Comparison of ENCODE assay signal across 15 cellular contexts in genomic region chr5:57327934-57328333, GRCh38.
DNase-seq lines count a peak whose midpoint lies in the region; ATAC-seq and TF ChIP-seq lines count a peak whose summit lies in the region.
"Had no signal": no experiment of that assay in that cellular context is flagged by ENCODE, and none has a peak within 500 bp of the region (broad histone marks: within the 10 kb centered on the region; RNA-seq: fewer than 3 reads in every experiment).

No MANE protein-coding gene starts in this region.

- no peaks in the 10 kb centered on the region for H3K27me3 ChIP-seq in hepatocyte
- no peaks in the 10 kb centered on the region for H3K27me3 ChIP-seq in upper lobe of right lung
- H3K27me3 ChIP-seq in WERI-Rb-1 (ENCODE audit: insufficient read depth, low read depth, severe bottlenecking): no peaks in the 10 kb centered on the region
- no peaks in the 10 kb centered on the region for H3K27me3 ChIP-seq in right atrium auricular region

- no peak for DNase-seq in activated naive CD4-positive, alpha-beta T cell treated with anti-CD3 and anti-CD28 coated beads, Interleukin-2, amount 50 U/mL, for 72 hours (ENCODE audit: low spot score in 2 of 2)
- no peak for DNase-seq in activated naive CD4-positive, alpha-beta T cell treated with anti-CD3 and anti-CD28 coated beads, Interleukin-2, amount 50 U/mL, for 16 hours
- peak; percentile 74 for DNase-seq in hepatocyte (ENCODE audit: low spot score)
- DNase-seq in upper lobe of right lung: no peak
- DNase-seq in WERI-Rb-1: no peak
- no peak for DNase-seq in right atrium auricular region (ENCODE audit: low spot score)
- DNase-seq: activated T-cell treated with anti-CD3 and anti-CD28 coated beads for 4 hours, DMS153, endodermal cell, lower lobe of right lung, NCI-H1048, occipital lobe, SHP77 had no signal

- no peak overlapping the region for H2AFZ ChIP-seq in hepatocyte

- no peaks in the 10 kb centered on the region for H4K20me1 ChIP-seq in hepatocyte (ENCODE audit: insufficient read depth, poor library complexity, severe bottlenecking)

- H3K79me2 ChIP-seq in hepatocyte: no peaks in the 10 kb centered on the region

- intact Hi-C loops in upper lobe of right lung (cut with DNase I): no loop called here

- H3K27me3 Mint-ChIP-seq in activated T-helper 17 cell treated with anti-CD3 and anti-CD28 coated beads, Interleukin-2, amount 50 U/mL, for 72 hours: peaks cover 9% of the 10 kb centered on the region

- 38% methylated on average over 1 of the region's 1 CpG for WGBS in hepatocyte (ENCODE audit: low lambda C conversion rate, missing lambda C conversion rate)

- ATAC-seq in activated naive CD4-positive, alpha-beta T cell treated with anti-CD3 and anti-CD28 coated beads, Interleukin-2, amount 50 U/mL, for 72 hours: peak; percentile 61 to 96
- peak; percentile 83 for ATAC-seq in activated T-helper 17 cell treated with anti-CD3 and anti-CD28 coated beads, Interleukin-2, amount 50 U/mL, for 72 hours (replicated peaks)
- peak; percentile 28 for ATAC-seq in upper lobe of right lung
- no peak for ATAC-seq in HG03095 (IDR thresholded peaks at IDR 0.05; ENCODE audit: unreplicated experiment)
- ATAC-seq: lower lobe of right lung had no signal

- H3K27ac ChIP-seq in hepatocyte: peak overlapping the region; percentile 77
- H3K27ac ChIP-seq in upper lobe of right lung: no peak overlapping the region
- H3K27ac ChIP-seq in WERI-Rb-1: no peak overlapping the region
- no peak overlapping the region for H3K27ac ChIP-seq in right atrium auricular region
- H3K27ac ChIP-seq: lower lobe of right lung had no signal

- no peak for TF ChIP-seq CTCF in hepatocyte (IDR thresholded peaks at IDR 0.05; ENCODE audit: poor library complexity)
- TF ChIP-seq CTCF in upper lobe of right lung (IDR thresholded peaks at IDR 0.05): no peak
- TF ChIP-seq CTCF in WERI-Rb-1 (IDR thresholded peaks at IDR 0.05; ENCODE audit: low read depth, low read length): no peak
- TF ChIP-seq CTCF in right atrium auricular region (IDR thresholded peaks at IDR 0.05): no peak

- H3K4me1 Mint-ChIP-seq in activated T-helper 17 cell treated with anti-CD3 and anti-CD28 coated beads, Interleukin-2, amount 50 U/mL, for 72 hours: peaks cover 14% of the 10 kb centered on the region
- H3K4me1 Mint-ChIP-seq: endodermal cell had no signal

- H3K27ac Mint-ChIP-seq in activated naive CD4-positive, alpha-beta T cell treated with anti-CD3 and anti-CD28 coated beads, Interleukin-2, amount 50 U/mL, for 72 hours: no peak overlapping the region
- H3K27ac Mint-ChIP-seq in activated T-helper 17 cell treated with anti-CD3 and anti-CD28 coated beads, Interleukin-2, amount 50 U/mL, for 72 hours: peak overlapping the region; percentile 29
- H3K27ac Mint-ChIP-seq: endodermal cell had no signal

- no peaks in the 10 kb centered on the region for H3K9me2 ChIP-seq in hepatocyte (replicated peaks; ENCODE audit: insufficient read depth)

- no peak overlapping the region for H3K4me3 Mint-ChIP-seq in activated T-helper 17 cell treated with anti-CD3 and anti-CD28 coated beads, Interleukin-2, amount 50 U/mL, for 72 hours
- H3K4me3 Mint-ChIP-seq: endodermal cell had no signal

- H3K9me3 ChIP-seq in hepatocyte (ENCODE audit: low read depth): no peaks in the 10 kb centered on the region
- H3K9me3 ChIP-seq in upper lobe of right lung: no peaks in the 10 kb centered on the region
- H3K9me3 ChIP-seq in WERI-Rb-1 (ENCODE audit: severe bottlenecking): no peaks in the 10 kb centered on the region
- H3K9me3 ChIP-seq in right atrium auricular region: no peaks in the 10 kb centered on the region
- H3K9me3 ChIP-seq: lower lobe of right lung had no signal

- H3K4me3 ChIP-seq in hepatocyte (no peak overlapping the region), upper lobe of right lung (no peak overlapping the region), WERI-Rb-1 (ENCODE audit: low read depth, low read length) (no peak overlapping the region), right atrium auricular region (no peak overlapping the region)
- H3K4me3 ChIP-seq: lower lobe of right lung had no signal

- H3K36me3 ChIP-seq in hepatocyte (replicated peaks; ENCODE audit: insufficient read depth, low read depth) (no peaks in the 10 kb centered on the region), upper lobe of right lung (no peaks in the 10 kb centered on the region), WERI-Rb-1 (no peaks in the 10 kb centered on the region), right atrium auricular region (no peaks in the 10 kb centered on the region)
- H3K36me3 ChIP-seq: lower lobe of right lung had no signal

- H3K4me2 ChIP-seq in hepatocyte: no peak overlapping the region

- H3K9me3 Mint-ChIP-seq in activated naive CD4-positive, alpha-beta T cell treated with anti-CD3 and anti-CD28 coated beads, Interleukin-2, amount 50 U/mL, for 72 hours: peaks cover 0 to 8% of the 10 kb centered on the region in 2 donors
- H3K9me3 Mint-ChIP-seq in activated T-helper 17 cell treated with anti-CD3 and anti-CD28 coated beads, Interleukin-2, amount 50 U/mL, for 72 hours: peaks cover 4% of the 10 kb centered on the region

- H3K36me3 Mint-ChIP-seq in activated naive CD4-positive, alpha-beta T cell treated with anti-CD3 and anti-CD28 coated beads, Interleukin-2, amount 50 U/mL, for 72 hours: peaks cover 0 to 18% of the 10 kb centered on the region in 2 donors
- H3K36me3 Mint-ChIP-seq in activated T-helper 17 cell treated with anti-CD3 and anti-CD28 coated beads, Interleukin-2, amount 50 U/mL, for 72 hours (ENCODE audit: low read depth): no peaks in the 10 kb centered on the region

- peaks cover 9% of the 10 kb centered on the region for H3K4me1 ChIP-seq in hepatocyte (ENCODE audit: insufficient read depth)
- H3K4me1 ChIP-seq in upper lobe of right lung: no peaks in the 10 kb centered on the region
- no peaks in the 10 kb centered on the region for H3K4me1 ChIP-seq in right atrium auricular region
- H3K4me1 ChIP-seq: lower lobe of right lung had no signal
